ENCODE assay signal across 13 cellular contexts in genomic region chr3:158809642-158810041, GRCh38. TPM values are rescaled to one million over a fixed set of nuclear protein-coding genes. Genes with fewer than 3 reads are reported as not detected.
DNase-seq lines count a peak whose midpoint lies in the region; ATAC-seq lines count a peak whose summit lies in the region.
"Had no signal": no experiment of that assay in that cellular context is flagged by ENCODE, and none has a peak within 500 bp of the region (broad histone marks: within the 10 kb centered on the region; RNA-seq: fewer than 3 reads in every experiment).

No MANE protein-coding gene starts in this region.

- peak overlapping the region; percentile 71 for H3K27ac Mint-ChIP-seq in activated naive CD8-positive, alpha-beta T cell
- H3K27ac Mint-ChIP-seq in activated naive CD8-positive, alpha-beta T cell treated with anti-CD3 and anti-CD28 coated beads, Interleukin-2, amount 50 U/mL, for 24 hours: no peak overlapping the region
- H3K27ac Mint-ChIP-seq: activated naive CD4-positive, alpha-beta T cell treated with anti-CD3 and anti-CD28 coated beads, Interleukin-2, amount 50 U/mL, for 24 hours; WTC11 had no signal

- H3K9me3 Mint-ChIP-seq in activated naive CD8-positive, alpha-beta T cell (ENCODE audit: low read depth): no peaks in the 10 kb centered on the region
- H3K9me3 Mint-ChIP-seq in activated naive CD8-positive, alpha-beta T cell treated with anti-CD3 and anti-CD28 coated beads, Interleukin-2, amount 50 U/mL, for 24 hours: no peaks in the 10 kb centered on the region
- H3K9me3 Mint-ChIP-seq: activated naive CD4-positive, alpha-beta T cell treated with anti-CD3 and anti-CD28 coated beads, Interleukin-2, amount 50 U/mL, for 24 hours; WTC11 had no signal

- no peak for ATAC-seq in activated naive CD8-positive, alpha-beta T cell treated with anti-CD3 and anti-CD28 coated beads, Interleukin-2, amount 50 U/mL, for 24 hours
- ATAC-seq in GM19324 (IDR thresholded peaks at IDR 0.05; ENCODE audit: low FRiP score, unreplicated experiment): no peak
- ATAC-seq: gastrocnemius medialis, HCT116, WTC11 had no signal

- peaks cover 16% of the 10 kb centered on the region for H3K4me1 Mint-ChIP-seq in activated naive CD8-positive, alpha-beta T cell (ENCODE audit: low read depth)
- H3K4me1 Mint-ChIP-seq in activated naive CD8-positive, alpha-beta T cell treated with anti-CD3 and anti-CD28 coated beads, Interleukin-2, amount 50 U/mL, for 24 hours: peaks cover 22% of the 10 kb centered on the region
- H3K4me1 Mint-ChIP-seq: WTC11 had no signal

- H3K4me3 ChIP-seq in thymus (ENCODE audit: low read length): no peak overlapping the region
- H3K4me3 ChIP-seq: gastrocnemius medialis had no signal

- DNase-seq in activated naive CD8-positive, alpha-beta T cell treated with anti-CD3 and anti-CD28 coated beads, Interleukin-2, amount 50 U/mL, for 24 hours: no peak
- DNase-seq in SIG-M5 treated with dmso at 0.1 percent for 504 hours (lab: John Stamatoyannopoulos, UW; ENCODE audit: unreplicated experiment) (peak; percentile 86), glomerular visceral epithelial cell (ENCODE audit: extremely low spot score) (peak; percentile 24), HuH-7 (ENCODE audit: low spot score) (no peak)
- no peak for DNase-seq in activated CD4-positive, CD25-positive, alpha-beta regulatory T cell treated with anti-CD3 and anti-CD28 coated beads, Interleukin-2, amount 50 U/mL, for 72 hours
- DNase-seq: gastrocnemius medialis, NCI-H1436 treated with DMSO at 0.1 percent for 48 hours had no signal

- no peaks in the 10 kb centered on the region for H3K27me3 ChIP-seq in thymus (ENCODE audit: control insufficient read depth, insufficient read depth)
- H3K27me3 ChIP-seq: gastrocnemius medialis had no signal

- peaks cover 21% of the 10 kb centered on the region for H3K36me3 Mint-ChIP-seq in activated naive CD8-positive, alpha-beta T cell
- H3K36me3 Mint-ChIP-seq in activated naive CD8-positive, alpha-beta T cell treated with anti-CD3 and anti-CD28 coated beads, Interleukin-2, amount 50 U/mL, for 24 hours (ENCODE audit: low read depth): peaks cover 39% of the 10 kb centered on the region
- H3K36me3 Mint-ChIP-seq: WTC11 had no signal

- no peak overlapping the region for H3K4me3 Mint-ChIP-seq in activated naive CD8-positive, alpha-beta T cell
- H3K4me3 Mint-ChIP-seq in activated naive CD8-positive, alpha-beta T cell treated with anti-CD3 and anti-CD28 coated beads, Interleukin-2, amount 50 U/mL, for 24 hours: no peak overlapping the region
- H3K4me3 Mint-ChIP-seq: activated naive CD4-positive, alpha-beta T cell treated with anti-CD3 and anti-CD28 coated beads, Interleukin-2, amount 50 U/mL, for 24 hours; WTC11 had no signal

- no peaks in the 10 kb centered on the region for H3K27me3 Mint-ChIP-seq in activated naive CD8-positive, alpha-beta T cell
- H3K27me3 Mint-ChIP-seq in activated naive CD8-positive, alpha-beta T cell treated with anti-CD3 and anti-CD28 coated beads, Interleukin-2, amount 50 U/mL, for 24 hours: no peaks in the 10 kb centered on the region
- H3K27me3 Mint-ChIP-seq: activated naive CD4-positive, alpha-beta T cell treated with anti-CD3 and anti-CD28 coated beads, Interleukin-2, amount 50 U/mL, for 24 hours had no signal

- peak overlapping the region; percentile 53 for H3K27ac ChIP-seq in thymus (ENCODE audit: low read depth)
- H3K27ac ChIP-seq: gastrocnemius medialis had no signal

- WGBS in thymus: 79% methylated on average over 4 of the region's 4 CpGs

- H3K9me3 ChIP-seq in thymus (ENCODE audit: control insufficient read depth): no peaks in the 10 kb centered on the region
- H3K9me3 ChIP-seq: gastrocnemius medialis had no signal

- H3K4me1 ChIP-seq in thymus (ENCODE audit: control insufficient read depth, insufficient read depth, low read length): peaks cover 6% of the 10 kb centered on the region
- H3K4me1 ChIP-seq: gastrocnemius medialis had no signal

- H3K36me3 ChIP-seq in thymus (ENCODE audit: control insufficient read depth, insufficient read depth): peaks cover 30% of the 10 kb centered on the region

RNA-seq across cellular contexts. Expression of gene MFSD1, which starts 7.8 kb away (rescaled TPM):
- 61.4 TPM for polyA plus RNA-seq in thymus

Comparison
In these comparisons a context has a peak if more than half of its experiments do, and no peak if none do; other contexts are left out.
1. DNase-seq: peak in SIG-M5 treated with dmso at 0.1 percent for 504 hours (single experiment) and glomerular visceral epithelial cell (single experiment); none in activated naive CD8-positive, alpha-beta T cell treated with anti-CD3 and anti-CD28 coated beads, Interleukin-2, amount 50 U/mL, for 24 hours (single experiment), HuH-7 (single experiment) and activated CD4-positive, CD25-positive, alpha-beta regulatory T cell treated with anti-CD3 and anti-CD28 coated beads, Interleukin-2, amount 50 U/mL, for 72 hours (single experiment).